Comparison of ENCODE assay signal across 7 cellular contexts in genomic region chr6:18020545-18020944, GRCh38. TPM values are rescaled to one million over a fixed set of nuclear protein-coding genes. Genes with fewer than 3 reads are reported as not detected.
"Had no signal": no experiment of that assay in that cellular context is flagged by ENCODE, and none has a peak within 500 bp of the region (broad histone marks: within the 10 kb centered on the region; RNA-seq: fewer than 3 reads in every experiment).

No MANE protein-coding gene starts in this region.

RNA-seq across cellular contexts. Expression of gene KIF13A, which starts 33.1 kb away (rescaled TPM):
- total RNA-seq: activated CD4-positive, alpha-beta T cell treated with anti-CD3 and anti-CD28 coated beads, Interleukin-2, amount 10 ng/mL, durations not matched to agents 24 days and 14 days; activated CD8-positive, alpha-beta T cell treated with anti-CD3 and anti-CD28 coated beads, Interleukin-2, amount 10 ng/mL, durations not matched to agents 7 days and 5 days; activated naive CD4-positive, alpha-beta T cell treated with anti-CD3 and anti-CD28 coated beads for 36 hours; activated naive CD8-positive, alpha-beta T cell treated with anti-CD3 and anti-CD28 coated beads for 36 hours; activated T-helper 1 cell treated with anti-CD3 and anti-CD28 coated beads, Interleukin-12 subunit alpha, Interleukin-12 subunit beta, Interleukin-2, Interleukin-4 antibody, amounts not matched to agents 30 ng/mL and 10 ng/mL and 1 ng/mL, durations not matched to agents 14 hours and 24 hours and 36 hours; activated T-helper 2 cell treated with anti-CD3 and anti-CD28 coated beads, Interferon-gamma antibody, Interleukin-2, Interleukin-4, amounts not matched to agents 10 μg/mL and 5 μg/mL and 100 μg/mL, durations not matched to agents 14 hours and 24 hours and 36 hours; T-helper 2 cell treated with Interferon-gamma antibody and Interleukin-4, amounts not matched to agents 100 ng/mL and 5 ng/mL, for 36 hours had no signal
